ENCODE assay signal across 8 cellular contexts in genomic region chr1:199226163-199226562, GRCh38.
DNase-seq lines count a peak whose midpoint lies in the region; ATAC-seq lines count a peak whose summit lies in the region.

No MANE protein-coding gene starts in this region.

- peak; percentile 97 to 98 for ATAC-seq in activated CD4-positive, CD25-positive, alpha-beta regulatory T cell treated with anti-CD3 and anti-CD28 coated beads, Interleukin-2, amount 50 U/mL, for 24 hours

- no peak for DNase-seq in activated CD4-positive, CD25-positive, alpha-beta regulatory T cell (lab: John Stamatoyannopoulos, UW)
- peak; percentile 7 for DNase-seq in HPDE6-E6E7 (ENCODE audit: extremely low spot score)
- peak; percentile 23 for DNase-seq in astrocyte of the hippocampus (ENCODE audit: low read depth, low spot score)
- DNase-seq in stimulated activated CD4-positive, alpha-beta T cell treated with anti-CD3 and anti-CD28 coated beads, Interleukin-4, amount 100 ng/mL, for 24 hours = peak; percentile 65
- DNase-seq in COR-L47 (lab: John Stamatoyannopoulos, UW) = no peak
- no peak for DNase-seq in NCI-H1105 (lab: John Stamatoyannopoulos, UW)
- no peak for DNase-seq in ureter (ENCODE audit: low spot score)

Comparison
In these comparisons a context has a peak if more than half of its experiments do, and no peak if none do; other contexts are left out.
1. DNase-seq: peak in HPDE6-E6E7 (single experiment), astrocyte of the hippocampus (single experiment) and stimulated activated CD4-positive, alpha-beta T cell treated with anti-CD3 and anti-CD28 coated beads, Interleukin-4, amount 100 ng/mL, for 24 hours (single experiment); none in activated CD4-positive, CD25-positive, alpha-beta regulatory T cell (0 of 4), COR-L47 (single experiment), NCI-H1105 (single experiment) and ureter (single experiment).